1 cellular context compared by ENCODE assay signal in genomic region chr13:20182231-20182846, GRCh38.
TF ChIP-seq lines count a peak whose summit lies in the region.

No MANE protein-coding gene starts in this region.

TF ChIP-seq in HCT116, 20 proteins besides CTCF, POLR2A, EP300 and RAD21 (continued from another document):
- TF ChIP-seq, protein P1, sequence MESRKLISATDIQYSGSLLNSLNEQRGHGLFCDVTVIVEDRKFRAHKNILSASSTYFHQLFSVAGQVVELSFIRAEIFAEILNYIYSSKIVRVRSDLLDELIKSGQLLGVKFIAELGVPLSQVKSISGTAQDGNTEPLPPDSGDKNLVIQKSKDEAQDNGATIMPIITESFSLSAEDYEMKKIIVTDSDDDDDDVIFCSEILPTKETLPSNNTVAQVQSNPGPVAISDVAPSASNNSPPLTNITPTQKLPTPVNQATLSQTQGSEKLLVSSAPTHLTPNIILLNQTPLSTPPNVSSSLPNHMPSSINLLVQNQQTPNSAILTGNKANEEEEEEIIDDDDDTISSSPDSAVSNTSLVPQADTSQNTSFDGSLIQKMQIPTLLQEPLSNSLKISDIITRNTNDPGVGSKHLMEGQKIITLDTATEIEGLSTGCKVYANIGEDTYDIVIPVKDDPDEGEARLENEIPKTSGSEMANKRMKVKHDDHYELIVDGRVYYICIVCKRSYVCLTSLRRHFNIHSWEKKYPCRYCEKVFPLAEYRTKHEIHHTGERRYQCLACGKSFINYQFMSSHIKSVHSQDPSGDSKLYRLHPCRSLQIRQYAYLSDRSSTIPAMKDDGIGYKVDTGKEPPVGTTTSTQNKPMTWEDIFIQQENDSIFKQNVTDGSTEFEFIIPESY (IDR thresholded peaks at IDR 0.05; ENCODE audit: extremely low read depth, insufficient replicate concordance, low read length) = no peak
- TF ChIP-seq TCF7L2 (IDR thresholded peaks at IDR 0.05; ENCODE audit: borderline replicate concordance, extremely low read depth, insufficient read depth, insufficient read length) (no peak), JUND (IDR thresholded peaks at IDR 0.05) (no peak)
